ENCODE assay signal across 30 cellular contexts in genomic region chr18:35746826-35747339, GRCh38.
"Had no signal": no experiment of that assay in that cellular context is flagged by ENCODE, and none has a peak within 500 bp of the region (broad histone marks: within the 10 kb centered on the region; RNA-seq: fewer than 3 reads in every experiment).

No MANE protein-coding gene starts in this region.

- H3K4me3 Mint-ChIP-seq: activated CD4-positive, alpha-beta memory T cell treated with anti-CD3 and anti-CD28 coated beads, Interleukin-2, amount 10 ng/mL, durations not matched to agents 7 days and 5 days; activated CD4-positive, alpha-beta T cell treated with anti-CD3 and anti-CD28 coated beads for 36 hours; activated naive CD4-positive, alpha-beta T cell treated with anti-CD3 and anti-CD28 coated beads for 36 hours; activated naive CD8-positive, alpha-beta T cell; activated T-helper 17 cell treated with anti-CD3 and anti-CD28 coated beads, Interleukin-2, amount 50 U/mL, for 72 hours; brain had no signal

- H3K9me3 Mint-ChIP-seq: brain had no signal

- DNase-seq: activated CD4-positive, alpha-beta memory T cell treated with anti-CD3 and anti-CD28 coated beads, Interleukin-2, amount 10 ng/mL, durations not matched to agents 7 days and 5 days; activated CD4-positive, alpha-beta T cell treated with anti-CD3 and anti-CD28 coated beads for 36 hours; activated CD4-positive, alpha-beta T cell treated with anti-CD3 and anti-CD28 coated beads, Interleukin-2, amount 50 U/mL, for 1 hour; activated gamma-delta T cell; activated naive CD4-positive, alpha-beta T cell treated with anti-CD3 and anti-CD28 coated beads for 36 hours; activated T-cell treated with anti-CD3 and anti-CD28 coated beads for 4 hours; activated T-cell treated with anti-CD3 and anti-CD28 coated beads, Interleukin-2, amount 50 U/mL, for 48 hours; amygdala; caudate nucleus; KG1; MG63; MV-4-11; NCI-H1092 treated with DMSO at 0.1 percent for 48 hours; NCI-H1417 treated with DMSO at 0.1 percent for 48 hours; NCI-H1694; NCI-H2029; NCI-H510A treated with DMSO at 0.1 percent for 48 hours; NCI-H69; NK-92 treated with Interleukin-12 subunit alpha and Interleukin-12 subunit beta, amount 100 ng/mL, for 24 hours; OCI-M1; Peyer's patch; Right ventricle myocardium superior; SJCRH30; SK-N-SH; T-helper 1 cell; WERI-Rb-1 had no signal

- H3K4me2 ChIP-seq: SK-N-SH had no signal

- H3K27me3 Mint-ChIP-seq: activated naive CD8-positive, alpha-beta T cell had no signal

- H3K27ac ChIP-seq: Peyer's patch, RWPE1, SJCRH30, WERI-Rb-1 had no signal

- H3K9ac ChIP-seq: SK-N-SH had no signal

- H3K4me3 ChIP-seq: MG63, Peyer's patch, SJCRH30 had no signal

- H3K27me3 ChIP-seq: MG63, Peyer's patch, SJCRH30 had no signal

- H3K4me1 Mint-ChIP-seq: activated CD4-positive, alpha-beta memory T cell treated with anti-CD3 and anti-CD28 coated beads, Interleukin-2, amount 10 ng/mL, durations not matched to agents 7 days and 5 days; activated CD4-positive, alpha-beta T cell treated with anti-CD3 and anti-CD28 coated beads for 36 hours; activated T-helper 17 cell treated with anti-CD3 and anti-CD28 coated beads, Interleukin-2, amount 50 U/mL, for 72 hours; brain had no signal

- ATAC-seq: activated CD4-positive, alpha-beta T cell treated with anti-CD3 and anti-CD28 coated beads for 36 hours; activated T-helper 17 cell treated with anti-CD3 and anti-CD28 coated beads, Interleukin-2, amount 50 U/mL, for 72 hours had no signal

- H3K4me1 ChIP-seq: Peyer's patch, SJCRH30 had no signal

- H3K36me3 Mint-ChIP-seq: activated naive CD8-positive, alpha-beta T cell; brain had no signal

- H3K27ac Mint-ChIP-seq: activated CD4-positive, alpha-beta memory T cell treated with anti-CD3 and anti-CD28 coated beads, Interleukin-2, amount 10 ng/mL, durations not matched to agents 7 days and 5 days; activated CD4-positive, alpha-beta T cell treated with anti-CD3 and anti-CD28 coated beads for 36 hours; activated naive CD4-positive, alpha-beta T cell treated with anti-CD3 and anti-CD28 coated beads for 36 hours; activated naive CD8-positive, alpha-beta T cell; activated T-helper 17 cell treated with anti-CD3 and anti-CD28 coated beads, Interleukin-2, amount 50 U/mL, for 72 hours; brain had no signal

- H3K9me3 ChIP-seq: MG63, Peyer's patch, SJCRH30, SK-N-SH had no signal

- H3K36me3 ChIP-seq: MG63, Peyer's patch, SJCRH30, WERI-Rb-1 had no signal
